1 cellular context compared by ENCODE assay signal in the genomic region with DNA sequence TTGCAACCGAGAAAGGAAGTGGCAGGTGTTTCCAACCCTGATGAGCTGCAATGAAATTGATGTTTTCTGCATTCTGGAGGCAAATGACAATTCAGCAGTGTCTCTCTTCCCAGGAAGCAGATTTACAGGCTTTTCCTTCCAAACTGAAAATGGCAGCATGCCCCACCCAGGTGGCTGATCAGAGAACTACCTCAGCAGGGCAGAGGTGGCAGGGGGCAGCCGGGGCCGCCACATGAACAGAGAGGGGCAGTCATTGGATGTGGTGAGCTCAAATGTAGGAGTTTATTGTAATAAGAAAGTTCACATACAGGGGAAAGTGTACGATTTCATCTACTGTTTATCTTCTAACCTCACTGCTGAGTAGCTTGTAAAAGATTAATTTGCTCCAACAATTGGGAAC.
TF ChIP-seq lines count a peak whose summit lies in the region.

No MANE protein-coding gene starts in this region.

TF ChIP-seq in IMR-90, 13 proteins besides CTCF, POLR2A, EP300 and RAD21:
- no peak for TF ChIP-seq SMC3 (IDR thresholded peaks at IDR 0.05; ENCODE audit: low read depth, low read length)
- no peak for TF ChIP-seq MAFK (IDR thresholded peaks at IDR 0.05; ENCODE audit: low read depth, low read length)
- no peak for TF ChIP-seq RFX5 (IDR thresholded peaks at IDR 0.05; ENCODE audit: low read depth, low read length)
- TF ChIP-seq MXI1 (IDR thresholded peaks at IDR 0.05; ENCODE audit: borderline replicate concordance, low read depth, low read length), result no peak
- TF ChIP-seq NFE2L2 (IDR thresholded peaks at IDR 0.05; ENCODE audit: low read depth, low read length), result no peak
- TF ChIP-seq CHD1 (IDR thresholded peaks at IDR 0.05; ENCODE audit: low read depth, low read length), result no peak
- no peak for TF ChIP-seq BHLHE40 (IDR thresholded peaks at IDR 0.05; ENCODE audit: low read depth, low read length)
- TF ChIP-seq ELK1 (IDR thresholded peaks at IDR 0.05; ENCODE audit: borderline replicate concordance, low read depth, low read length), result no peak
- TF ChIP-seq MAZ (IDR thresholded peaks at IDR 0.05; ENCODE audit: borderline replicate concordance, low read depth, low read length), result no peak
- TF ChIP-seq CEBPB (IDR thresholded peaks at IDR 0.05; ENCODE audit: low read depth, low read length), result no peak
